Comparison of ENCODE assay signal across 9 cellular contexts in genomic region chr10:70441161-70441876, GRCh38. TPM values are rescaled to one million over a fixed set of nuclear protein-coding genes. Genes with fewer than 3 reads are reported as not detected.
DNase-seq lines count a peak whose midpoint lies in the region; ATAC-seq lines count a peak whose summit lies in the region.
"Had no signal": no experiment of that assay in that cellular context is flagged by ENCODE, and none has a peak within 500 bp of the region (broad histone marks: within the 10 kb centered on the region; RNA-seq: fewer than 3 reads in every experiment).

Gene NODAL (minus strand): TSS chr10:70441681. CDS start chr10:70441667, 14 bp downstream.

- peak within 1 kb of the TSS; percentile 66 for H3K4me3 Mint-ChIP-seq in activated T-helper 17 cell treated with anti-CD3 and anti-CD28 coated beads, Interleukin-2, amount 50 U/mL, for 72 hours

- H3K27ac ChIP-seq in HUES64 (ENCODE audit: low read depth, low read length) (peak within 1 kb of the TSS; percentile 74; the same call in 1 of the 2 replicates), iPS DF 6.9 (ENCODE audit: low read length) (no peak within 1 kb of the TSS)

- no peaks in the 10 kb centered on the region for H3K9me3 ChIP-seq in HUES64 (ENCODE audit: insufficient read depth, low read depth, low read length)
- H3K9me3 ChIP-seq in iPS DF 6.9 (ENCODE audit: control insufficient read depth, insufficient read depth, low read length) = no peaks in the 10 kb centered on the region

- ATAC-seq in activated T-helper 17 cell treated with anti-CD3 and anti-CD28 coated beads, Interleukin-2, amount 50 U/mL, for 72 hours (replicated peaks) = peak; percentile 21
- peak; percentile 16 for ATAC-seq in sciatic nerve

- peaks cover 22% of the 10 kb centered on the region for H3K27me3 Mint-ChIP-seq in activated T-helper 17 cell treated with anti-CD3 and anti-CD28 coated beads, Interleukin-2, amount 50 U/mL, for 72 hours

- H3K4me1 Mint-ChIP-seq in activated T-helper 17 cell treated with anti-CD3 and anti-CD28 coated beads, Interleukin-2, amount 50 U/mL, for 72 hours = peaks cover 5% of the 10 kb centered on the region

- no peaks in the 10 kb centered on the region for H3K36me3 Mint-ChIP-seq in activated T-helper 17 cell treated with anti-CD3 and anti-CD28 coated beads, Interleukin-2, amount 50 U/mL, for 72 hours (ENCODE audit: low read depth)

- no peak within 1 kb of the TSS for H3K27ac Mint-ChIP-seq in activated T-helper 17 cell treated with anti-CD3 and anti-CD28 coated beads, Interleukin-2, amount 50 U/mL, for 72 hours

- H3K9ac ChIP-seq in HUES64 (ENCODE audit: low read depth, low read length) = peak within 1 kb of the TSS; percentile 71

- whole genome bisulfite sequencing in HUES64 = under 1% methylated on average over 58 of the region's 59 CpGs
- no CpG with 5 or more reads among the region's 59 CpGs for WGBS in iPS DF 6.9 (ENCODE audit: insufficient coverage, insufficient read length)

- H3K4me3 ChIP-seq in HUES64 (ENCODE audit: low read length) (peak within 1 kb of the TSS; percentile 70), iPS DF 6.9 (ENCODE audit: low read length) (peak within 1 kb of the TSS; percentile 40)

- DNase-seq in iPS DF 6.9 (ENCODE audit: low read depth, low spot score) = no peak
- no peak for DNase-seq in sciatic nerve (ENCODE audit: low spot score)
- DNase-seq in NCI-H446 treated with DMSO at 0.1 percent for 48 hours (lab: John Stamatoyannopoulos, UW) = no peak
- DNase-seq in DMS 273 (lab: John Stamatoyannopoulos, UW; ENCODE audit: unreplicated experiment) = no peak
- no peak for DNase-seq in 8988T
- DNase-seq in midbrain (lab: John Stamatoyannopoulos, UW) = no peak
- DNase-seq: NCI-H748 treated with DMSO at 0.1 percent for 48 hours had no signal

- H3K9me3 Mint-ChIP-seq in activated T-helper 17 cell treated with anti-CD3 and anti-CD28 coated beads, Interleukin-2, amount 50 U/mL, for 72 hours = no peaks in the 10 kb centered on the region

- H3K27me3 ChIP-seq in HUES64 (ENCODE audit: insufficient read depth, low read length) (peaks cover 52% of the 10 kb centered on the region), iPS DF 6.9 (ENCODE audit: control insufficient read depth, insufficient read depth, low read length) (peaks cover 10% of the 10 kb centered on the region)

- H3K36me3 ChIP-seq in HUES64 (ENCODE audit: insufficient read depth, low read length) (no peaks in the 10 kb centered on the region), iPS DF 6.9 (ENCODE audit: control insufficient read depth, insufficient read depth, low read length) (no peaks in the 10 kb centered on the region)

- intact Hi-C loops in sciatic nerve (cut with DNase I) = loop anchor here (5.0 kb wide), 1 partner anchor 1341 kb away; no protein-coding TSS in a partner anchor

- H3K4me1 ChIP-seq in HUES64 (ENCODE audit: insufficient read depth, low read length) (peaks cover 19% of the 10 kb centered on the region), iPS DF 6.9 (ENCODE audit: control insufficient read depth, insufficient read depth, low read length) (peaks cover 9% of the 10 kb centered on the region; the same call in 1 of the 2 replicates)

RNA-seq across cellular contexts. Expression of gene NODAL, which starts in this region (rescaled TPM):
- 34.6 TPM for polyA plus RNA-seq in HUES64 (2013, experiment 1 of 2)
- 31.5 TPM for polyA plus RNA-seq in HUES64 (2013, experiment 2 of 2)
- not detected for total RNA-seq in activated T-helper 17 cell treated with anti-CD3 and anti-CD28 coated beads, Interleukin-2, amount 50 U/mL, for 72 hours
- not detected for total RNA-seq in sciatic nerve

Comparison
In these comparisons a context has a peak if more than half of its experiments do, and no peak if none do; other contexts are left out.
1. Peak in ATAC-seq in activated T-helper 17 cell treated with anti-CD3 and anti-CD28 coated beads, Interleukin-2, amount 50 U/mL, for 72 hours; RNA of the gene not detected or under 1 TPM.
2. Peak in ATAC-seq in sciatic nerve; RNA of the gene not detected or under 1 TPM.